ENCODE assay signal across 1 cellular context in genomic region chr18:31617029-31617717, GRCh38.
TF ChIP-seq lines count a peak whose summit lies in the region.

No MANE protein-coding gene starts in this region.

TF ChIP-seq in GM12878, 131 proteins besides CTCF, POLR2A, EP300 and RAD21 (continued from another document):
- TF ChIP-seq CUX1 (IDR thresholded peaks at IDR 0.05; ENCODE audit: insufficient replicate concordance, low read depth, low read length) = no peak
- TF ChIP-seq SREBF2 (IDR thresholded peaks at IDR 0.05; ENCODE audit: low read length) = no peak
- peak; percentile 75 for TF ChIP-seq BMI1 (IDR thresholded peaks at IDR 0.05; ENCODE audit: borderline replicate concordance)
- TF ChIP-seq NR2C1 (IDR thresholded peaks at IDR 0.05) = no peak
- no peak for TF ChIP-seq PKNOX1 (IDR thresholded peaks at IDR 0.05)
